In genomic region chr15:29433050-29433318, GRCh38 we compare ENCODE assay signal across 31 cellular contexts.
"Had no signal": no experiment of that assay in that cellular context is flagged by ENCODE, and none has a peak within 500 bp of the region (broad histone marks: within the 10 kb centered on the region; RNA-seq: fewer than 3 reads in every experiment).

No MANE protein-coding gene starts in this region.

- H3K27me3 Mint-ChIP-seq: dendritic cell treated with granulocyte-macrophage colony-stimulating factor and Interleukin-4, amounts not matched to agents 40 ng/mL and 50 ng/mL, for 4 days had no signal

- H3K27ac ChIP-seq: brain microvascular endothelial cell, coronary artery, dorsolateral prefrontal cortex, esophagus squamous epithelium, gastroesophageal sphincter, VCaP had no signal

- H3K27me3 ChIP-seq: brain microvascular endothelial cell, dorsolateral prefrontal cortex, gastroesophageal sphincter had no signal

- H3K9me3 Mint-ChIP-seq: activated B cell treated with CpG ODN at 0.5 μM for 24 hours; activated CD8-positive, alpha-beta T cell treated with anti-CD3 and anti-CD28 coated beads for 36 hours; activated T-cell treated with anti-CD3 and anti-CD28 coated beads, Interleukin-2, amount 50 U/mL, for 4 hours; activated T-helper 17 cell treated with anti-CD3 and anti-CD28 coated beads, Interleukin-2, amount 50 U/mL, for 72 hours; central memory CD8-positive, alpha-beta T cell; dendritic cell treated with granulocyte-macrophage colony-stimulating factor and Interleukin-4, amounts not matched to agents 40 ng/mL and 50 ng/mL, for 4 days; effector memory CD8-positive, alpha-beta T cell had no signal

- DNase-seq: activated B cell treated with CpG ODN at 0.5 μM for 24 hours; activated CD4-positive, alpha-beta T cell treated with anti-CD3 and anti-CD28 coated beads for 48 hours; activated CD4-positive, alpha-beta T cell treated with anti-CD3 and anti-CD28 coated beads, Interleukin-2, amount 50 U/mL, for 1 hour; activated CD4-positive, alpha-beta T cell treated with anti-CD3 and anti-CD28 coated beads, Interleukin-2, amount 50 U/mL, for 48 hours; activated CD8-positive, alpha-beta memory T cell treated with anti-CD3 and anti-CD28 coated beads for 24 hours; activated CD8-positive, alpha-beta T cell treated with anti-CD3 and anti-CD28 coated beads for 36 hours; activated effector memory CD4-positive, alpha-beta T cell treated with Interleukin-2 at 50 U/mL for 16 hours; activated gamma-delta T cell treated with Interleukin-2 at 50 U/mL for 16 hours; activated naive CD4-positive, alpha-beta T cell treated with anti-CD3 and anti-CD28 coated beads, Interleukin-2, amount 50 U/mL, for 16 hours; activated naive CD4-positive, alpha-beta T cell treated with Interleukin-2 at 50 U/mL for 16 hours; activated T-cell treated with anti-CD3 and anti-CD28 coated beads, Interleukin-2, amount 50 U/mL, for 4 hours; amniotic stem cell; anterior cingulate cortex; brain microvascular endothelial cell; dorsolateral prefrontal cortex; effector CD4-positive, alpha-beta T cell; effector memory CD8-positive, alpha-beta T cell; erythroblast; esophagus squamous epithelium; foreskin melanocyte; T-helper 2 cell had no signal

- H3K36me3 ChIP-seq: brain microvascular endothelial cell, esophagus squamous epithelium, gastroesophageal sphincter had no signal

- H3K4me1 Mint-ChIP-seq: activated B cell treated with CpG ODN at 0.5 μM for 24 hours; activated T-helper 17 cell treated with anti-CD3 and anti-CD28 coated beads, Interleukin-2, amount 50 U/mL, for 72 hours; central memory CD8-positive, alpha-beta T cell had no signal

- H3K36me3 Mint-ChIP-seq: activated naive CD8-positive, alpha-beta T cell had no signal

- H3K9me3 ChIP-seq: esophagus squamous epithelium, gastroesophageal sphincter had no signal

- FAIRE-seq: astrocyte, bronchial epithelial cell had no signal

- H3K4me1 ChIP-seq: gastroesophageal sphincter had no signal

- H3K27ac Mint-ChIP-seq: activated B cell treated with CpG ODN at 0.5 μM for 24 hours; activated CD8-positive, alpha-beta T cell treated with anti-CD3 and anti-CD28 coated beads for 36 hours; activated naive CD8-positive, alpha-beta T cell; activated T-helper 17 cell treated with anti-CD3 and anti-CD28 coated beads, Interleukin-2, amount 50 U/mL, for 72 hours; dendritic cell treated with granulocyte-macrophage colony-stimulating factor and Interleukin-4, amounts not matched to agents 40 ng/mL and 50 ng/mL, for 4 days; effector memory CD8-positive, alpha-beta T cell had no signal

- ATAC-seq: activated CD4-positive, CD25-positive, alpha-beta regulatory T cell treated with anti-CD3 and anti-CD28 coated beads, Interleukin-2, amount 50 U/mL, for 24 hours; activated CD8-positive, alpha-beta T cell treated with anti-CD3 and anti-CD28 coated beads for 36 hours; activated T-cell treated with anti-CD3 and anti-CD28 coated beads, Interleukin-2, amount 50 U/mL, for 4 hours; activated T-helper 17 cell treated with anti-CD3 and anti-CD28 coated beads, Interleukin-2, amount 50 U/mL, for 72 hours; effector memory CD8-positive, alpha-beta T cell; gastroesophageal sphincter had no signal

- H3K4me3 ChIP-seq: coronary artery, dorsolateral prefrontal cortex, esophagus squamous epithelium, gastroesophageal sphincter had no signal

- H3K4me3 Mint-ChIP-seq: activated B cell treated with CpG ODN at 0.5 μM for 24 hours; activated CD8-positive, alpha-beta T cell treated with anti-CD3 and anti-CD28 coated beads for 36 hours; activated naive CD8-positive, alpha-beta T cell; activated T-cell treated with anti-CD3 and anti-CD28 coated beads, Interleukin-2, amount 50 U/mL, for 4 hours; activated T-helper 17 cell treated with anti-CD3 and anti-CD28 coated beads, Interleukin-2, amount 50 U/mL, for 72 hours; central memory CD8-positive, alpha-beta T cell; dendritic cell treated with granulocyte-macrophage colony-stimulating factor and Interleukin-4, amounts not matched to agents 40 ng/mL and 50 ng/mL, for 4 days; effector memory CD8-positive, alpha-beta T cell had no signal
